Comparison of ENCODE assay signal across 1 cellular context in the genomic region with DNA sequence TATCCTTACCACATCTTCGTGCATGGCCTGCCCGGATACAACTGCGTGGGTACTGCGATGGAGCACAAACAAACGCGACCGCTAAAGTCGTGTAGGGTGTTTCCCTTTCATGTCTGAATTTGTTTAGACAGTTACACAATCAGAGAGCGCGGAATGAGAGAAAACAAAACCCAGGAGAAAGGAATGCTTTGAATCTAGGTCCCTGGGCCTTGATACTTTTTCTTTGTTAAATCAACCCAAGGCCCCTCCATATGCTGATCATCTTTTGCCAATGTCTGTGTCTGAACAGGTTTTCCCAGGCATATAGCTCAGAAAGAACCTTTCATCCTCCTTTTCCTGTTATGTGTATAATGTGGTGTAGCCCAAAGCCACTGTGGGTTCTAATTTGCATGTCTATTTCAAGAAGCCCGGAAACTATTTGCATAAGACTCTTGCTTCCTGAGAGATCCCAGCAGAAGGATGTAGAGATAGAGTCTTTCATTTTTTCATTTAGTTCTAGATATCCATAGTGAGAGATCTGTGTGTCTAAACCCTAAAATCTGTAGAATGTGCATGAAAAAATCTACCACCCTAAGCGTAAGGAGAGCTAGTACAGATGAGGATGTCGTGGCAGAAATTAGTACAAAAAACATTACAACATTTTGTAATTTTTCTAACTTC.
TF ChIP-seq lines count a peak whose summit lies in the region.

No MANE protein-coding gene starts in this region.

TF ChIP-seq in HepG2, 621 proteins besides CTCF, POLR2A, EP300 and RAD21 (continued from another document and continues in another):
- TF ChIP-seq, protein P1, sequence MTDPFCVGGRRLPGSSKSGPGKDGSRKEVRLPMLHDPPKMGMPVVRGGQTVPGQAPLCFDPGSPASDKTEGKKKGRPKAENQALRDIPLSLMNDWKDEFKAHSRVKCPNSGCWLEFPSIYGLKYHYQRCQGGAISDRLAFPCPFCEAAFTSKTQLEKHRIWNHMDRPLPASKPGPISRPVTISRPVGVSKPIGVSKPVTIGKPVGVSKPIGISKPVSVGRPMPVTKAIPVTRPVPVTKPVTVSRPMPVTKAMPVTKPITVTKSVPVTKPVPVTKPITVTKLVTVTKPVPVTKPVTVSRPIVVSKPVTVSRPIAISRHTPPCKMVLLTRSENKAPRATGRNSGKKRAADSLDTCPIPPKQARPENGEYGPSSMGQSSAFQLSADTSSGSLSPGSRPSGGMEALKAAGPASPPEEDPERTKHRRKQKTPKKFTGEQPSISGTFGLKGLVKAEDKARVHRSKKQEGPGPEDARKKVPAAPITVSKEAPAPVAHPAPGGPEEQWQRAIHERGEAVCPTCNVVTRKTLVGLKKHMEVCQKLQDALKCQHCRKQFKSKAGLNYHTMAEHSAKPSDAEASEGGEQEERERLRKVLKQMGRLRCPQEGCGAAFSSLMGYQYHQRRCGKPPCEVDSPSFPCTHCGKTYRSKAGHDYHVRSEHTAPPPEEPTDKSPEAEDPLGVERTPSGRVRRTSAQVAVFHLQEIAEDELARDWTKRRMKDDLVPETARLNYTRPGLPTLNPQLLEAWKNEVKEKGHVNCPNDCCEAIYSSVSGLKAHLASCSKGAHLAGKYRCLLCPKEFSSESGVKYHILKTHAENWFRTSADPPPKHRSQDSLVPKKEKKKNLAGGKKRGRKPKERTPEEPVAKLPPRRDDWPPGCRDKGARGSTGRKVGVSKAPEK (CRISPR knock-in tag; IDR thresholded peaks at IDR 0.05; ENCODE audit: borderline replicate concordance): no peak
- TF ChIP-seq SOX13 (IDR thresholded peaks at IDR 0.05) (peak; percentile 88), SOX13 (CRISPR knock-in tag; conservative IDR thresholded peaks at IDR 0.05 in 1 of 2, IDR thresholded peaks at IDR 0.05 in 1 of 2) (peak in 1 of 2 experiments; percentile 97; a peak in 2 of 4 replicates), NFE2L1 (CRISPR knock-in tag; IDR thresholded peaks at IDR 0.05; ENCODE audit: borderline replicate concordance) (no peak), SIX4 (CRISPR knock-in tag; IDR thresholded peaks at IDR 0.05) (no peak), GABPA (IDR thresholded peaks at IDR 0.05; ENCODE audit: low read depth, low read length) (no peak), GABPA (CRISPR knock-in tag; IDR thresholded peaks at IDR 0.05; ENCODE audit: low read depth) (peak; percentile 7; the same call in 1 of the 2 replicates), TMF1 (CRISPR knock-in tag; IDR thresholded peaks at IDR 0.05; ENCODE audit: low read depth) (no peak), GTF3A (CRISPR knock-in tag; conservative IDR thresholded peaks at IDR 0.05) (no peak), TEAD3 (CRISPR knock-in tag; optimal IDR thresholded peaks at IDR 0.05; ENCODE audit: borderline replicate concordance) (peak; percentile 92), ZNF781 (CRISPR knock-in tag; IDR thresholded peaks at IDR 0.05; ENCODE audit: borderline replicate concordance, not compliant biosample characterization) (no peak), ZNF30 (CRISPR knock-in tag; IDR thresholded peaks at IDR 0.05) (no peak), SP1 (IDR thresholded peaks at IDR 0.05) (no peak), SP1 (CRISPR knock-in tag; IDR thresholded peaks at IDR 0.05) (no peak), NR2F6 (IDR thresholded peaks at IDR 0.05) (peak; percentile 50; the same call in 1 of the 2 replicates), NR2F6 (CRISPR knock-in tag; IDR thresholded peaks at IDR 0.05) (0 out of 2 replicates have a peak, but pooled peaks have one; percentile 30), POGZ (CRISPR knock-in tag; IDR thresholded peaks at IDR 0.05) (no peak), ARNTL (CRISPR knock-in tag; IDR thresholded peaks at IDR 0.05) (no peak), ZNF615 (CRISPR knock-in tag; IDR thresholded peaks at IDR 0.05; ENCODE audit: borderline replicate concordance) (no peak), EHMT2 (IDR thresholded peaks at IDR 0.05; ENCODE audit: borderline replicate concordance, low read depth, low read length) (no peak; the same call in 1 of the 2 replicates), BRD4 (CRISPR knock-in tag; IDR thresholded peaks at IDR 0.05) (no peak), ZNF569 (CRISPR knock-in tag; IDR thresholded peaks at IDR 0.05; ENCODE audit: borderline replicate concordance) (no peak), ZFP36 (IDR thresholded peaks at IDR 0.05; ENCODE audit: borderline replicate concordance, low read depth, low read length, partially characterized antibody) (peak; percentile 13), CC2D1A (CRISPR knock-in tag; IDR thresholded peaks at IDR 0.05) (no peak), ZC3H4 (CRISPR knock-in tag; IDR thresholded peaks at IDR 0.05; ENCODE audit: borderline replicate concordance) (no peak), MAFK (conservative IDR thresholded peaks at IDR 0.05 in 1 of 2, IDR thresholded peaks at IDR 0.05 in 1 of 2; ENCODE audit: low read length in 2 of 2) (no peak), ZNF768 (CRISPR knock-in tag; IDR thresholded peaks at IDR 0.05) (no peak), KLF16 (CRISPR knock-in tag; IDR thresholded peaks at IDR 0.05) (peak in 1 of 2 experiments; percentile 68; a peak in 2 of 4 replicates), ZSCAN9 (CRISPR knock-in tag; IDR thresholded peaks at IDR 0.05; ENCODE audit: borderline replicate concordance) (peak; percentile 90), ZNF24 (IDR thresholded peaks at IDR 0.05) (no peak; the same call in 1 of the 2 replicates), ISL2 (CRISPR knock-in tag; IDR thresholded peaks at IDR 0.05) (peak; percentile 74), ZNF343 (CRISPR knock-in tag; IDR thresholded peaks at IDR 0.05) (no peak), ZNF264 (CRISPR knock-in tag; IDR thresholded peaks at IDR 0.05) (no peak), MED13 (CRISPR knock-in tag; IDR thresholded peaks at IDR 0.05) (no peak), TCF7L2 (IDR thresholded peaks at IDR 0.05; ENCODE audit: low read depth, low read length) (peak; percentile 41; the same call in 1 of the 2 replicates), DRAP1 (CRISPR knock-in tag; IDR thresholded peaks at IDR 0.05) (peak; percentile 68), HOXD1 (CRISPR knock-in tag; IDR thresholded peaks at IDR 0.05) (no peak), NR2C2 (CRISPR knock-in tag; IDR thresholded peaks at IDR 0.05; ENCODE audit: borderline replicate concordance) (no peak), ZNF501 (CRISPR knock-in tag; IDR thresholded peaks at IDR 0.05) (no peak), CREB1 (IDR thresholded peaks at IDR 0.05) (no peak), CREB1 (CRISPR knock-in tag; IDR thresholded peaks at IDR 0.05) (peak; percentile 39; the same call in 1 of the 2 replicates), ZNF124 (CRISPR knock-in tag; IDR thresholded peaks at IDR 0.05) (no peak), FOSL1 (CRISPR knock-in tag; IDR thresholded peaks at IDR 0.05; ENCODE audit: borderline replicate concordance) (no peak), YEATS2 (CRISPR knock-in tag; IDR thresholded peaks at IDR 0.05; ENCODE audit: borderline replicate concordance) (0 out of 2 replicates have a peak, but pooled peaks have one; percentile 25), RFX5 (IDR thresholded peaks at IDR 0.05; ENCODE audit: low read depth, low read length) (peak; percentile 88), RBM22 (optimal IDR thresholded peaks at IDR 0.05; ENCODE audit: low read length) (no peak), ZNF597 (CRISPR knock-in tag; IDR thresholded peaks at IDR 0.05) (no peak), FOSL2 (CRISPR knock-in tag; IDR thresholded peaks at IDR 0.05) (peak; percentile 52; the same call in 1 of the 2 replicates), HDAC1 (CRISPR knock-in tag; IDR thresholded peaks at IDR 0.05) (peak; percentile 32; the same call in 1 of the 2 replicates), CBX5 (CRISPR knock-in tag; IDR thresholded peaks at IDR 0.05; ENCODE audit: borderline replicate concordance) (0 out of 2 replicates have a peak, but pooled peaks have one; percentile 32), NFATC3 (CRISPR knock-in tag; IDR thresholded peaks at IDR 0.05) (no peak), CHD2 (IDR thresholded peaks at IDR 0.05; ENCODE audit: low read depth, low read length) (no peak), FOXJ3 (CRISPR knock-in tag; IDR thresholded peaks at IDR 0.05; ENCODE audit: borderline replicate concordance) (0 out of 2 replicates have a peak, but pooled peaks have one; percentile 64), SKI (IDR thresholded peaks at IDR 0.05; ENCODE audit: partially characterized antibody) (peak; percentile 26), SMARCE1 (IDR thresholded peaks at IDR 0.05; ENCODE audit: borderline replicate concordance) (no peak), ZNF652 (CRISPR knock-in tag; IDR thresholded peaks at IDR 0.05; ENCODE audit: borderline replicate concordance, low read depth) (peak; percentile 18; the same call in 1 of the 2 replicates), FOXP4 (CRISPR knock-in tag; IDR thresholded peaks at IDR 0.05) (peak; percentile 87), LCORL (IDR thresholded peaks at IDR 0.05) (no peak), LCORL (CRISPR knock-in tag; IDR thresholded peaks at IDR 0.05) (0 out of 2 replicates have a peak, but pooled peaks have one; percentile 34), GATAD2A (CRISPR knock-in tag; IDR thresholded peaks at IDR 0.05) (peak; percentile 85), ERF (CRISPR knock-in tag; IDR thresholded peaks at IDR 0.05) (peak; percentile 41; the same call in 1 of the 2 replicates)
- TF ChIP-seq, protein P2, sequence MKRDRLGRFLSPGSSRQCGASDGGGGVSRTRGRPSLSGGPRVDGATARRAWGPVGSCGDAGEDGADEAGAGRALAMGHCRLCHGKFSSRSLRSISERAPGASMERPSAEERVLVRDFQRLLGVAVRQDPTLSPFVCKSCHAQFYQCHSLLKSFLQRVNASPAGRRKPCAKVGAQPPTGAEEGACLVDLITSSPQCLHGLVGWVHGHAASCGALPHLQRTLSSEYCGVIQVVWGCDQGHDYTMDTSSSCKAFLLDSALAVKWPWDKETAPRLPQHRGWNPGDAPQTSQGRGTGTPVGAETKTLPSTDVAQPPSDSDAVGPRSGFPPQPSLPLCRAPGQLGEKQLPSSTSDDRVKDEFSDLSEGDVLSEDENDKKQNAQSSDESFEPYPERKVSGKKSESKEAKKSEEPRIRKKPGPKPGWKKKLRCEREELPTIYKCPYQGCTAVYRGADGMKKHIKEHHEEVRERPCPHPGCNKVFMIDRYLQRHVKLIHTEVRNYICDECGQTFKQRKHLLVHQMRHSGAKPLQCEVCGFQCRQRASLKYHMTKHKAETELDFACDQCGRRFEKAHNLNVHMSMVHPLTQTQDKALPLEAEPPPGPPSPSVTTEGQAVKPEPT (CRISPR knock-in tag; IDR thresholded peaks at IDR 0.05; ENCODE audit: low read depth): no peak
- TF ChIP-seq, protein P3, sequence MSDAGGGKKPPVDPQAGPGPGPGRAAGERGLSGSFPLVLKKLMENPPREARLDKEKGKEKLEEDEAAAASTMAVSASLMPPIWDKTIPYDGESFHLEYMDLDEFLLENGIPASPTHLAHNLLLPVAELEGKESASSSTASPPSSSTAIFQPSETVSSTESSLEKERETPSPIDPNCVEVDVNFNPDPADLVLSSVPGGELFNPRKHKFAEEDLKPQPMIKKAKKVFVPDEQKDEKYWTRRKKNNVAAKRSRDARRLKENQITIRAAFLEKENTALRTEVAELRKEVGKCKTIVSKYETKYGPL (CRISPR knock-in tag; IDR thresholded peaks at IDR 0.05): peak; percentile 52; the same call in 1 of the 2 replicates
- TF ChIP-seq, protein P4, sequence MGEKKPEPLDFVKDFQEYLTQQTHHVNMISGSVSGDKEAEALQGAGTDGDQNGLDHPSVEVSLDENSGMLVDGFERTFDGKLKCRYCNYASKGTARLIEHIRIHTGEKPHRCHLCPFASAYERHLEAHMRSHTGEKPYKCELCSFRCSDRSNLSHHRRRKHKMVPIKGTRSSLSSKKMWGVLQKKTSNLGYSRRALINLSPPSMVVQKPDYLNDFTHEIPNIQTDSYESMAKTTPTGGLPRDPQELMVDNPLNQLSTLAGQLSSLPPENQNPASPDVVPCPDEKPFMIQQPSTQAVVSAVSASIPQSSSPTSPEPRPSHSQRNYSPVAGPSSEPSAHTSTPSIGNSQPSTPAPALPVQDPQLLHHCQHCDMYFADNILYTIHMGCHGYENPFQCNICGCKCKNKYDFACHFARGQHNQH (CRISPR knock-in tag; IDR thresholded peaks at IDR 0.05): 0 out of 2 replicates have a peak, but pooled peaks have one; percentile 40
